In genomic region chr2:241859436-241860183, GRCh38 we compare ENCODE assay signal across 8 cellular contexts. TPM values are rescaled to one million over a fixed set of nuclear protein-coding genes. Genes with fewer than 3 reads are reported as not detected.
DNase-seq lines count a peak whose midpoint lies in the region; ATAC-seq, FAIRE-seq and TF ChIP-seq lines count a peak whose summit lies in the region.

No MANE protein-coding gene starts in this region.

- FAIRE-seq in D721Med (lab: Jason Lieb, UNC): no peak

- TF ChIP-seq EP300 in esophagus muscularis mucosa (IDR thresholded peaks at IDR 0.05): no peak

- POLR2A ChIA-PET in activated CD4-positive, alpha-beta memory T cell treated with anti-CD3 and anti-CD28 coated beads, Interleukin-2, amount 10 ng/mL, durations not matched to agents 7 days and 5 days (lab: Charles Lee): interaction anchor here (1.0 to 3.2 kb wide), 14 partner anchors 8 to 1239 kb away, joined by 3 to 18 read pairs (median 6); partner anchors contain the start of genes D2HGDH, DTYMK, ING5 and RTP5

- H3K27me3 ChIP-seq in esophagus muscularis mucosa: peaks cover 0 to 36% (median 11%) of the 10 kb centered on the region in 4 donors
- H3K27me3 ChIP-seq in parathyroid adenoma (ENCODE audit: control insufficient read depth, insufficient read depth, low read length): no peaks in the 10 kb centered on the region
- peaks cover 0 to 5% of the 10 kb centered on the region in 2 donors for H3K27me3 ChIP-seq in aorta (ENCODE audit: control insufficient read depth in 1 of 2, insufficient read depth in 2 of 2, low read length in 1 of 2)

- H2AFZ ChIP-seq in parathyroid adenoma: peak overlapping the region; percentile 69

- no peaks in the 10 kb centered on the region for H3K36me3 ChIP-seq in esophagus muscularis mucosa
- H3K36me3 ChIP-seq in parathyroid adenoma (ENCODE audit: control insufficient read depth, insufficient read depth, low read length): no peaks in the 10 kb centered on the region
- no peaks in the 10 kb centered on the region for H3K36me3 ChIP-seq in aorta (ENCODE audit: control insufficient read depth in 1 of 2, insufficient read depth in 2 of 2, low read length in 1 of 2)

- H3K4me1 Mint-ChIP-seq in activated CD4-positive, alpha-beta memory T cell treated with anti-CD3 and anti-CD28 coated beads, Interleukin-2, amount 10 ng/mL, durations not matched to agents 7 days and 5 days: peaks cover 66% of the 10 kb centered on the region

- peak; percentile 63 for DNase-seq in activated CD4-positive, alpha-beta memory T cell treated with anti-CD3 and anti-CD28 coated beads, Interleukin-2, amount 10 ng/mL, durations not matched to agents 7 days and 5 days
- DNase-seq in esophagus muscularis mucosa (ENCODE audit: extremely low spot score) (no peak), aorta (peak in 1 of 2 donors; percentile 77), mesenteric fat pad (ENCODE audit: low spot score) (no peak), D721Med (ENCODE audit: insufficient read length, low spot score) (no peak)

- H3K9ac ChIP-seq in parathyroid adenoma: no peak overlapping the region

- H3K36me3 Mint-ChIP-seq in activated CD4-positive, alpha-beta memory T cell treated with anti-CD3 and anti-CD28 coated beads, Interleukin-2, amount 10 ng/mL, durations not matched to agents 7 days and 5 days (ENCODE audit: low read depth): peaks cover 12% of the 10 kb centered on the region

- intact Hi-C loops in esophagus muscularis mucosa (cut with DNase I) (no loop called here), aorta (cut with DNase I) (no loop called here)

- H3K27ac Mint-ChIP-seq in activated CD4-positive, alpha-beta memory T cell treated with anti-CD3 and anti-CD28 coated beads, Interleukin-2, amount 10 ng/mL, durations not matched to agents 7 days and 5 days: peak overlapping the region; percentile 92

- TF ChIP-seq CTCF in esophagus muscularis mucosa (IDR thresholded peaks at IDR 0.05) (peak in 1 of 3 experiments; percentile 21), parathyroid adenoma (IDR thresholded peaks at IDR 0.05) (no peak), D721Med (IDR thresholded peaks at IDR 0.05; ENCODE audit: insufficient read depth, missing control alignments) (no peak)

- H3K9me3 Mint-ChIP-seq in activated CD4-positive, alpha-beta memory T cell treated with anti-CD3 and anti-CD28 coated beads, Interleukin-2, amount 10 ng/mL, durations not matched to agents 7 days and 5 days: peaks cover 6% of the 10 kb centered on the region

- H3K4me1 ChIP-seq in esophagus muscularis mucosa (peaks cover 29 to 36% (median 35%) of the 10 kb centered on the region in 4 donors), parathyroid adenoma (peaks cover 7% of the 10 kb centered on the region), aorta (ENCODE audit: control insufficient read depth in 1 of 2, insufficient read depth in 2 of 2, low read length in 2 of 2) (no peaks in the 10 kb centered on the region)

- no peaks in the 10 kb centered on the region for H3K79me2 ChIP-seq in parathyroid adenoma

- TF ChIP-seq POLR2A in esophagus muscularis mucosa (IDR thresholded peaks at IDR 0.05; ENCODE audit: low read depth): no peak

- H3K4me3 Mint-ChIP-seq in activated CD4-positive, alpha-beta memory T cell treated with anti-CD3 and anti-CD28 coated beads, Interleukin-2, amount 10 ng/mL, durations not matched to agents 7 days and 5 days: peak overlapping the region; percentile 73

- peak; percentile 39 for ATAC-seq in GM18498 (IDR thresholded peaks at IDR 0.05; ENCODE audit: unreplicated experiment)
- ATAC-seq in HG02981 (IDR thresholded peaks at IDR 0.05; ENCODE audit: unreplicated experiment): peak; percentile 48
- ATAC-seq in aorta (ENCODE audit: low FRiP score): peak; percentile 28

- no peaks in the 10 kb centered on the region for H3K9me3 ChIP-seq in esophagus muscularis mucosa
- no peaks in the 10 kb centered on the region for H3K9me3 ChIP-seq in parathyroid adenoma (ENCODE audit: control insufficient read depth, low read length)
- H3K9me3 ChIP-seq in aorta (ENCODE audit: control insufficient read depth, low read length): no peaks in the 10 kb centered on the region

- CTCF ChIA-PET in activated CD4-positive, alpha-beta memory T cell treated with anti-CD3 and anti-CD28 coated beads, Interleukin-2, amount 10 ng/mL, durations not matched to agents 7 days and 5 days (lab: Charles Lee): interaction anchor here (0.7 to 1.8 kb wide), 4 partner anchors 9 to 19 kb away, joined by 4 to 12 read pairs (median 6); partner anchors contain the start of gene RTP5

- H3K27me3 Mint-ChIP-seq in activated CD4-positive, alpha-beta memory T cell treated with anti-CD3 and anti-CD28 coated beads, Interleukin-2, amount 10 ng/mL, durations not matched to agents 7 days and 5 days: peaks cover 6% of the 10 kb centered on the region

- H3K4me2 ChIP-seq in parathyroid adenoma (ENCODE audit: low read length): peak overlapping the region; percentile 47

- H3K4me3 ChIP-seq in esophagus muscularis mucosa (peak overlapping the region; percentile 34 to 51 (median 39)), parathyroid adenoma (ENCODE audit: low read depth, low read length) (no peak overlapping the region), aorta (ENCODE audit: low read length in 2 of 2) (no peak overlapping the region)

- 33% methylated on average over 26 of the region's 30 CpGs for WGBS in esophagus muscularis mucosa
- 49 to 51% methylated on average over 30 of the region's 30 CpGs for WGBS in aorta, 2 donors

- H3K27ac ChIP-seq in esophagus muscularis mucosa (replicated peaks in 1 of 4) (peak overlapping the region; percentile 76 to 86 (median 80)), parathyroid adenoma (peak overlapping the region; percentile 11), aorta (ENCODE audit: low read depth in 1 of 2, low read length in 2 of 2) (no peak overlapping the region)

RNA-seq across cellular contexts. Expression of gene PDCD1, which starts 0.9 kb away (rescaled TPM):
- 10 to 100 TPM; 17.2 to 17.9 TPM for total RNA-seq in activated CD4-positive, alpha-beta memory T cell treated with anti-CD3 and anti-CD28 coated beads, Interleukin-2, amount 10 ng/mL, durations not matched to agents 7 days and 5 days
- total RNA-seq in esophagus muscularis mucosa (1 to 10 TPM in 2 of 4 donors, under 1 TPM in 2; 0.11 to 2.5 (median 1.2) TPM), aorta (under 1 TPM; 0.39 to 0.75 TPM), mesenteric fat pad (0.42 TPM)
- not detected for polyA plus RNA-seq in aorta

RNA-seq across cellular contexts. Expression of gene RTP5, which starts 9.9 kb away (rescaled TPM):
- total RNA-seq in activated CD4-positive, alpha-beta memory T cell treated with anti-CD3 and anti-CD28 coated beads, Interleukin-2, amount 10 ng/mL, durations not matched to agents 7 days and 5 days: under 1 TPM in 1 of 2 experiments, not detected in 1; 0.13 TPM
- under 1 TPM in 1 of 4 donors, not detected in 3; 0.17 TPM for total RNA-seq in esophagus muscularis mucosa
- not detected for total RNA-seq in aorta
- polyA plus RNA-seq in aorta: not detected
- total RNA-seq in mesenteric fat pad: not detected

RNA-seq across cellular contexts. Expression of gene NEU4, which starts 50.6 kb away (rescaled TPM):
- total RNA-seq in activated CD4-positive, alpha-beta memory T cell treated with anti-CD3 and anti-CD28 coated beads, Interleukin-2, amount 10 ng/mL, durations not matched to agents 7 days and 5 days: under 1 TPM; 0.38 to 0.43 TPM
- total RNA-seq in esophagus muscularis mucosa (1 to 10 TPM in 2 of 4 donors, not detected in 2; 1.5 to 5.4 TPM), aorta (under 1 TPM in 1 of 2 donors, not detected in 1; 0.26 TPM), mesenteric fat pad (1.1 TPM)
- 1 to 10 TPM in 1 of 2 donors, not detected in 1; 6.4 TPM for polyA plus RNA-seq in aorta

Comparison
In these comparisons a context has a peak if more than half of its experiments do, and no peak if none do; other contexts are left out.
1. H3K27ac ChIP-seq: peak in esophagus muscularis mucosa (4 of 4) and parathyroid adenoma (single experiment); none in aorta (0 of 2).
2. H3K4me3 ChIP-seq: peak in esophagus muscularis mucosa (4 of 4); none in parathyroid adenoma (single experiment) and aorta (0 of 2).
3. RNA of gene PDCD1, which starts 0.9 kb away (total RNA-seq): 17.2 to 17.9 TPM in activated CD4-positive, alpha-beta memory T cell treated with anti-CD3 and anti-CD28 coated beads, Interleukin-2, amount 10 ng/mL, durations not matched to agents 7 days and 5 days; 0.11 to 2.5 TPM in esophagus muscularis mucosa, 0.39 to 0.75 TPM in aorta and 0.42 TPM in mesenteric fat pad (single experiment); every median in the first group is over 4 times any median in the second.
4. Peak in every context shown above with its lines, with median percentiles within 50 percentile points of each other: ATAC-seq.